1 cellular context compared by ENCODE assay signal in the genomic region with DNA sequence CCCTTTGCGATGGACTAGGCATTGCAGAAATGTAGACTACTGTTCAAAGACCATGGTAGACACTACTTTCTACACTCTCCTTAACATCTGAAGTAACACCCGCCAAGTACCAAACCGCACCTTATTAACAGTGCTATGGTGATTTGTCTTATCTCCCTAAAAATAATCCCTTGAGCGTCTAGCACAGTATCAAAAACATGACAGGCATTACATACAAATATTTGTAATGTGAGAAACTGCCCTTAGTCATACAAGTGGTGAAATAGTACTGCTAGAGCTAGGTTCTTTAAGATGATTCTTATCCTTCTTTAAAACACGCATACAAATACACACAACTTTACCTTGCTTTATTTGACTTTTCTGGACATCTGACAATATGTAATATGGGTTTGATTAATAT.
TF ChIP-seq lines count a peak whose summit lies in the region.

No MANE protein-coding gene starts in this region.

TF ChIP-seq in HepG2, 621 proteins besides CTCF, POLR2A, EP300 and RAD21:
- TF ChIP-seq RBM22 (optimal IDR thresholded peaks at IDR 0.05; ENCODE audit: low read length) (peak; percentile 80), ZNF761 (CRISPR knock-in tag; conservative IDR thresholded peaks at IDR 0.05) (no peak)
